In genomic region chr14:67268456-67269115, GRCh38 we compare ENCODE assay signal across 12 cellular contexts. TPM values are rescaled to one million over a fixed set of nuclear protein-coding genes. Genes with fewer than 3 reads are reported as not detected.
DNase-seq lines count a peak whose midpoint lies in the region; ATAC-seq, FAIRE-seq and TF ChIP-seq lines count a peak whose summit lies in the region.
"Had no signal": no experiment of that assay in that cellular context is flagged by ENCODE, and none has a peak within 500 bp of the region (broad histone marks: within the 10 kb centered on the region; RNA-seq: fewer than 3 reads in every experiment).

No MANE protein-coding gene starts in this region.

- H3K36me3 ChIP-seq in ectodermal cell (ENCODE audit: control insufficient read depth, insufficient read depth, low read length), result no peaks in the 10 kb centered on the region
- no peaks in the 10 kb centered on the region for H3K36me3 ChIP-seq in kidney (ENCODE audit: control insufficient read depth in 1 of 2, insufficient read depth in 2 of 2, low read length in 2 of 2)
- H3K36me3 ChIP-seq in stomach smooth muscle (ENCODE audit: control insufficient read depth in 2 of 2, insufficient read depth in 2 of 2, low read length in 2 of 2), result no peaks in the 10 kb centered on the region
- H3K36me3 ChIP-seq: breast epithelium, upper lobe of left lung had no signal

- no peaks in the 10 kb centered on the region for H3K9me3 ChIP-seq in ectodermal cell (ENCODE audit: control insufficient read depth, low read length)
- H3K9me3 ChIP-seq in kidney (ENCODE audit: control insufficient read depth in 1 of 2, low read length in 2 of 2), result no peaks in the 10 kb centered on the region
- no peaks in the 10 kb centered on the region for H3K9me3 ChIP-seq in stomach smooth muscle (ENCODE audit: control insufficient read depth in 2 of 2, low read length in 2 of 2)
- H3K9me3 ChIP-seq: breast epithelium, upper lobe of left lung had no signal

- H3K27ac ChIP-seq in ectodermal cell (ENCODE audit: insufficient read depth, low read depth, low read length, poor library complexity, severe bottlenecking) (peak overlapping the region; percentile 94), kidney (ENCODE audit: low read depth in 2 of 2, low read length in 2 of 2) (peak overlapping the region; percentile 1 to 72), stomach smooth muscle (ENCODE audit: low read length) (no peak overlapping the region)

- CTCF ChIA-PET in activated naive CD4-positive, alpha-beta T cell treated with anti-CD3 and anti-CD28 coated beads for 36 hours (lab: Charles Lee), result interaction anchor here (1.5 kb wide), 1 partner anchor 17 kb away, joined by 6 read pairs; no protein-coding TSS in a partner anchor

- no peaks in the 10 kb centered on the region for H3K27me3 Mint-ChIP-seq in activated naive CD4-positive, alpha-beta T cell treated with anti-CD3 and anti-CD28 coated beads for 36 hours (ENCODE audit: low read depth)

- H3K4me3 Mint-ChIP-seq in activated naive CD4-positive, alpha-beta T cell treated with anti-CD3 and anti-CD28 coated beads for 36 hours, result no peak overlapping the region

- ATAC-seq in GM19452 (IDR thresholded peaks at IDR 0.05; ENCODE audit: unreplicated experiment) (no peak), GM21515 (IDR thresholded peaks at IDR 0.05; ENCODE audit: unreplicated experiment) (no peak)

- H3K27ac Mint-ChIP-seq in activated naive CD4-positive, alpha-beta T cell treated with anti-CD3 and anti-CD28 coated beads for 36 hours, result no peak overlapping the region

- H3K4me1 ChIP-seq in ectodermal cell (ENCODE audit: control insufficient read depth, insufficient read depth, low read length) (peaks cover 46% of the 10 kb centered on the region), kidney (ENCODE audit: control insufficient read depth in 1 of 2, insufficient read depth in 1 of 2, low read depth in 1 of 2, low read length in 2 of 2) (peaks cover 10 to 35% of the 10 kb centered on the region in 2 donors), stomach smooth muscle (ENCODE audit: control insufficient read depth, insufficient read depth, low read length) (peaks cover 7% of the 10 kb centered on the region)

- DNase-seq in M059J (ENCODE audit: low read depth) (peak; percentile 31), kidney (no peak), GM19239 (ENCODE audit: insufficient read length, low spot score) (no peak)
- DNase-seq in activated naive CD4-positive, alpha-beta T cell treated with anti-CD3 and anti-CD28 coated beads for 36 hours, result no peak
- DNase-seq: NCI-H1048, RPMI8226, upper lobe of left lung had no signal

- H3K4me1 Mint-ChIP-seq in activated naive CD4-positive, alpha-beta T cell treated with anti-CD3 and anti-CD28 coated beads for 36 hours (ENCODE audit: low read depth), result peaks cover 10% of the 10 kb centered on the region

- peaks cover 19% of the 10 kb centered on the region for H3K36me3 Mint-ChIP-seq in activated naive CD4-positive, alpha-beta T cell treated with anti-CD3 and anti-CD28 coated beads for 36 hours (ENCODE audit: low read depth)

- no peak for TF ChIP-seq CTCF in kidney (IDR thresholded peaks at IDR 0.05; ENCODE audit: borderline replicate concordance, extremely low read depth, insufficient read depth)

- H3K9ac ChIP-seq in kidney (ENCODE audit: low read length in 2 of 2) (peak overlapping the region in 1 of 2 donors; percentile 21), stomach smooth muscle (ENCODE audit: low read length in 2 of 2) (peak overlapping the region in 1 of 2 donors; percentile 58)

- H3K27me3 ChIP-seq in ectodermal cell (ENCODE audit: control insufficient read depth, insufficient read depth, low read length, poor library complexity, severe bottlenecking), result no peaks in the 10 kb centered on the region
- H3K27me3 ChIP-seq in stomach smooth muscle (ENCODE audit: control insufficient read depth in 1 of 2, insufficient read depth in 2 of 2, low read length in 2 of 2), result no peaks in the 10 kb centered on the region
- H3K27me3 ChIP-seq: breast epithelium, upper lobe of left lung had no signal

- H3K4me3 ChIP-seq in ectodermal cell (ENCODE audit: insufficient read depth, low read depth, low read length) (peak overlapping the region; percentile 8), kidney (ENCODE audit: low read length in 2 of 2) (peak overlapping the region in 1 of 2 donors; percentile 51), stomach smooth muscle (ENCODE audit: low read length in 2 of 2) (peak overlapping the region; percentile 64 to 69)
- H3K4me3 ChIP-seq: breast epithelium had no signal

- intact Hi-C loops in kidney (cut with DNase I), result no loop called here
- intact Hi-C loops in activated naive CD4-positive, alpha-beta T cell treated with anti-CD3 and anti-CD28 coated beads for 36 hours (cut with micrococcal nuclease), result no loop called here

- 7 to 8% methylated on average over 10 of the region's 10 CpGs for WGBS in ectodermal cell, 2 experiments

- peaks cover 3% of the 10 kb centered on the region for H3K9me3 Mint-ChIP-seq in activated naive CD4-positive, alpha-beta T cell treated with anti-CD3 and anti-CD28 coated beads for 36 hours

- FAIRE-seq in kidney (lab: Jason Lieb, UNC), result no peak
- no peak for FAIRE-seq in GM19239 (lab: Jason Lieb, UNC)

RNA-seq across cellular contexts. Expression of gene PALS1, which starts 27.4 kb away (rescaled TPM):
- 32.6 and 45.7 TPM in 2 replicates for total RNA-seq in M059J (2014; rRNA removed; shearing (Covaris generic))
- 42.3 TPM for polyA plus RNA-seq in ectodermal cell (2013, experiment 1 of 4)
- 45.1 TPM for polyA plus RNA-seq in ectodermal cell (2013, experiment 2 of 4)
- 35.6 TPM for polyA plus RNA-seq in ectodermal cell (2013, experiment 3 of 4)
- polyA plus RNA-seq in ectodermal cell (2013, experiment 4 of 4), result 35.8 TPM
- 33.3 TPM for total RNA-seq in kidney
- 20.6 TPM for polyA plus RNA-seq in kidney (ENCODE audit: insufficient read depth, low read depth, low replicate concordance)
- 1 to 10 TPM; 6.6 to 7.6 TPM for total RNA-seq in activated naive CD4-positive, alpha-beta T cell treated with anti-CD3 and anti-CD28 coated beads for 36 hours
